In genomic region chr1:99619583-99619982, GRCh38 we compare ENCODE assay signal across 27 cellular contexts. TPM values are rescaled to one million over a fixed set of nuclear protein-coding genes. Genes with fewer than 3 reads are reported as not detected.
"Had no signal": no experiment of that assay in that cellular context is flagged by ENCODE, and none has a peak within 500 bp of the region (broad histone marks: within the 10 kb centered on the region; RNA-seq: fewer than 3 reads in every experiment).

No MANE protein-coding gene starts in this region.

- DNase-seq: activated CD4-positive, alpha-beta T cell treated with anti-CD3 and anti-CD28 coated beads, Interleukin-2, amount 10 ng/mL, durations not matched to agents 7 days and 5 days; activated CD4-positive, CD25-positive, alpha-beta regulatory T cell treated with anti-CD3 and anti-CD28 coated beads, Interleukin-2, amount 50 U/mL, for 72 hours; activated CD8-positive, alpha-beta memory T cell treated with anti-CD3 and anti-CD28 coated beads, Interleukin-2, amount 10 ng/mL, durations not matched to agents 7 days and 5 days; activated CD8-positive, alpha-beta T cell treated with anti-CD3 and anti-CD28 coated beads for 36 hours; activated gamma-delta T cell; activated naive CD4-positive, alpha-beta T cell treated with anti-CD3 and anti-CD28 coated beads, Interleukin-2, amount 50 U/mL, for 16 hours; activated naive CD8-positive, alpha-beta T cell treated with anti-CD3 and anti-CD28 coated beads, Interleukin-2, amount 50 U/mL, for 24 hours; activated T-cell treated with anti-CD3 and anti-CD28 coated beads for 4 hours; effector memory CD4-positive, alpha-beta T cell; immature natural killer cell; left lung; naive thymus-derived CD4-positive, alpha-beta T cell; posterior cingulate gyrus; right lobe of liver; small intestine; stimulated activated CD4-positive, alpha-beta T cell treated with anti-CD3 and anti-CD28 coated beads, Interleukin-2, amount 100 ng/mL, for 24 hours; stimulated activated naive CD8-positive, alpha-beta T cell treated with anti-CD3 and anti-CD28 coated beads, Interleukin-15, amount 100 ng/mL, for 72 hours; WERI-Rb-1 had no signal

- H3K9me3 ChIP-seq: esophagus muscularis mucosa, left lung, right lobe of liver, suprapubic skin, tibial nerve had no signal

- H3K4me3 ChIP-seq: esophagus muscularis mucosa, left lung, lung, neural progenitor cell, right lobe of liver, suprapubic skin, tibial nerve had no signal

- H3K4me3 Mint-ChIP-seq: activated CD4-positive, alpha-beta T cell treated with anti-CD3 and anti-CD28 coated beads, Interleukin-2, amount 10 ng/mL, durations not matched to agents 7 days and 5 days; activated CD8-positive, alpha-beta memory T cell treated with anti-CD3 and anti-CD28 coated beads, Interleukin-2, amount 10 ng/mL, durations not matched to agents 7 days and 5 days; activated CD8-positive, alpha-beta T cell treated with anti-CD3 and anti-CD28 coated beads for 36 hours; activated naive CD8-positive, alpha-beta T cell treated with anti-CD3 and anti-CD28 coated beads, Interleukin-2, amount 50 U/mL, for 24 hours; activated T-helper 1 cell treated with anti-CD3 and anti-CD28 coated beads, Interleukin-12 subunit alpha, Interleukin-12 subunit beta, Interleukin-2, Interleukin-4 antibody, amounts not matched to agents 30 ng/mL and 10 ng/mL and 1 ng/mL, durations not matched to agents 14 hours and 24 hours and 36 hours; dendritic cell treated with granulocyte-macrophage colony-stimulating factor and Interleukin-4, amounts not matched to agents 40 ng/mL and 50 ng/mL, for 4 days; immature natural killer cell; naive thymus-derived CD4-positive, alpha-beta T cell; neural progenitor cell; stimulated activated effector memory CD8-positive, alpha-beta T cell treated with anti-CD3 and anti-CD28 coated beads, Interleukin-12 subunit alpha, Interleukin-12 subunit beta, amount 100 ng/mL, for 72 hours; stimulated activated naive CD8-positive, alpha-beta T cell treated with anti-CD3 and anti-CD28 coated beads, Interleukin-15, amount 100 ng/mL, for 72 hours; T-helper 2 cell treated with Interferon-gamma antibody and Interleukin-4, amounts not matched to agents 5 μg/mL and 100 μg/mL, for 36 hours had no signal

- H3K4me1 ChIP-seq: left lung, right lobe of liver, suprapubic skin, tibial nerve had no signal

- H3K36me3 Mint-ChIP-seq: activated CD8-positive, alpha-beta memory T cell treated with anti-CD3 and anti-CD28 coated beads, Interleukin-2, amount 10 ng/mL, durations not matched to agents 7 days and 5 days; immature natural killer cell; naive thymus-derived CD4-positive, alpha-beta T cell; neural progenitor cell; stimulated activated effector memory CD8-positive, alpha-beta T cell treated with anti-CD3 and anti-CD28 coated beads, Interleukin-12 subunit alpha, Interleukin-12 subunit beta, amount 100 ng/mL, for 72 hours had no signal

- H3K36me3 ChIP-seq: esophagus muscularis mucosa, left lung, neural progenitor cell, right lobe of liver, suprapubic skin, tibial nerve, WERI-Rb-1 had no signal

- ATAC-seq: activated CD8-positive, alpha-beta memory T cell treated with anti-CD3 and anti-CD28 coated beads, Interleukin-2, amount 10 ng/mL, durations not matched to agents 7 days and 5 days; activated CD8-positive, alpha-beta T cell treated with anti-CD3 and anti-CD28 coated beads for 36 hours; activated naive CD8-positive, alpha-beta T cell treated with anti-CD3 and anti-CD28 coated beads, Interleukin-2, amount 50 U/mL, for 24 hours; left lung; naive thymus-derived CD4-positive, alpha-beta T cell; right lobe of liver; stimulated activated effector memory CD8-positive, alpha-beta T cell treated with anti-CD3 and anti-CD28 coated beads, Interleukin-12 subunit alpha, Interleukin-12 subunit beta, amount 100 ng/mL, for 72 hours; stimulated activated naive CD8-positive, alpha-beta T cell treated with anti-CD3 and anti-CD28 coated beads, Interleukin-15, amount 100 ng/mL, for 72 hours had no signal

- H3K27me3 ChIP-seq: esophagus muscularis mucosa, left lung, neural progenitor cell, right lobe of liver, suprapubic skin, tibial nerve had no signal

- H3K27ac Mint-ChIP-seq: activated CD4-positive, alpha-beta T cell treated with anti-CD3 and anti-CD28 coated beads, Interleukin-2, amount 10 ng/mL, durations not matched to agents 7 days and 5 days; activated CD8-positive, alpha-beta memory T cell treated with anti-CD3 and anti-CD28 coated beads, Interleukin-2, amount 10 ng/mL, durations not matched to agents 7 days and 5 days; activated CD8-positive, alpha-beta T cell treated with anti-CD3 and anti-CD28 coated beads for 36 hours; activated naive CD8-positive, alpha-beta T cell treated with anti-CD3 and anti-CD28 coated beads, Interleukin-2, amount 50 U/mL, for 24 hours; activated T-helper 1 cell treated with anti-CD3 and anti-CD28 coated beads, Interleukin-12 subunit alpha, Interleukin-12 subunit beta, Interleukin-2, Interleukin-4 antibody, amounts not matched to agents 30 ng/mL and 10 ng/mL and 1 ng/mL, durations not matched to agents 14 hours and 24 hours and 36 hours; dendritic cell treated with granulocyte-macrophage colony-stimulating factor and Interleukin-4, amounts not matched to agents 40 ng/mL and 50 ng/mL, for 4 days; immature natural killer cell; naive thymus-derived CD4-positive, alpha-beta T cell; neural progenitor cell; stimulated activated effector memory CD8-positive, alpha-beta T cell treated with anti-CD3 and anti-CD28 coated beads, Interleukin-12 subunit alpha, Interleukin-12 subunit beta, amount 100 ng/mL, for 72 hours; stimulated activated naive CD8-positive, alpha-beta T cell treated with anti-CD3 and anti-CD28 coated beads, Interleukin-15, amount 100 ng/mL, for 72 hours; T-helper 2 cell treated with Interferon-gamma antibody and Interleukin-4, amounts not matched to agents 5 μg/mL and 100 μg/mL, for 36 hours had no signal

- H3K9me3 Mint-ChIP-seq: activated CD4-positive, alpha-beta T cell treated with anti-CD3 and anti-CD28 coated beads, Interleukin-2, amount 10 ng/mL, durations not matched to agents 7 days and 5 days; activated CD8-positive, alpha-beta T cell treated with anti-CD3 and anti-CD28 coated beads for 36 hours; activated naive CD8-positive, alpha-beta T cell treated with anti-CD3 and anti-CD28 coated beads, Interleukin-2, amount 50 U/mL, for 24 hours; activated T-helper 1 cell treated with anti-CD3 and anti-CD28 coated beads, Interleukin-12 subunit alpha, Interleukin-12 subunit beta, Interleukin-2, Interleukin-4 antibody, amounts not matched to agents 30 ng/mL and 10 ng/mL and 1 ng/mL, durations not matched to agents 14 hours and 24 hours and 36 hours; dendritic cell treated with granulocyte-macrophage colony-stimulating factor and Interleukin-4, amounts not matched to agents 40 ng/mL and 50 ng/mL, for 4 days; stimulated activated effector memory CD8-positive, alpha-beta T cell treated with anti-CD3 and anti-CD28 coated beads, Interleukin-12 subunit alpha, Interleukin-12 subunit beta, amount 100 ng/mL, for 72 hours; stimulated activated naive CD8-positive, alpha-beta T cell treated with anti-CD3 and anti-CD28 coated beads, Interleukin-15, amount 100 ng/mL, for 72 hours; T-helper 2 cell treated with Interferon-gamma antibody and Interleukin-4, amounts not matched to agents 5 μg/mL and 100 μg/mL, for 36 hours had no signal

- H3K27me3 Mint-ChIP-seq: activated CD8-positive, alpha-beta memory T cell treated with anti-CD3 and anti-CD28 coated beads, Interleukin-2, amount 10 ng/mL, durations not matched to agents 7 days and 5 days; activated naive CD8-positive, alpha-beta T cell treated with anti-CD3 and anti-CD28 coated beads, Interleukin-2, amount 50 U/mL, for 24 hours; dendritic cell treated with granulocyte-macrophage colony-stimulating factor and Interleukin-4, amounts not matched to agents 40 ng/mL and 50 ng/mL, for 4 days had no signal

- H3K4me1 Mint-ChIP-seq: activated CD4-positive, alpha-beta T cell treated with anti-CD3 and anti-CD28 coated beads, Interleukin-2, amount 10 ng/mL, durations not matched to agents 7 days and 5 days; activated CD8-positive, alpha-beta memory T cell treated with anti-CD3 and anti-CD28 coated beads, Interleukin-2, amount 10 ng/mL, durations not matched to agents 7 days and 5 days; activated naive CD8-positive, alpha-beta T cell treated with anti-CD3 and anti-CD28 coated beads, Interleukin-2, amount 50 U/mL, for 24 hours; immature natural killer cell; naive thymus-derived CD4-positive, alpha-beta T cell; stimulated activated effector memory CD8-positive, alpha-beta T cell treated with anti-CD3 and anti-CD28 coated beads, Interleukin-12 subunit alpha, Interleukin-12 subunit beta, amount 100 ng/mL, for 72 hours; stimulated activated naive CD8-positive, alpha-beta T cell treated with anti-CD3 and anti-CD28 coated beads, Interleukin-15, amount 100 ng/mL, for 72 hours had no signal

- H3K27ac ChIP-seq: esophagus muscularis mucosa, left lung, neural progenitor cell, right lobe of liver, suprapubic skin, tibial nerve, WERI-Rb-1 had no signal

RNA-seq across cellular contexts. Expression of gene PALMD, which starts 26.3 kb away (rescaled TPM):
- total RNA-seq: activated CD4-positive, alpha-beta T cell treated with anti-CD3 and anti-CD28 coated beads, Interleukin-2, amount 10 ng/mL, durations not matched to agents 7 days and 5 days; activated CD8-positive, alpha-beta memory T cell treated with anti-CD3 and anti-CD28 coated beads, Interleukin-2, amount 10 ng/mL, durations not matched to agents 7 days and 5 days; activated CD8-positive, alpha-beta T cell treated with anti-CD3 and anti-CD28 coated beads for 36 hours; activated T-helper 1 cell treated with anti-CD3 and anti-CD28 coated beads, Interleukin-12 subunit alpha, Interleukin-12 subunit beta, Interleukin-2, Interleukin-4 antibody, amounts not matched to agents 30 ng/mL and 10 ng/mL and 1 ng/mL, durations not matched to agents 14 hours and 24 hours and 36 hours; naive thymus-derived CD4-positive, alpha-beta T cell had no signal
